ENCODE assay signal across 1 cellular context in the genomic region with DNA sequence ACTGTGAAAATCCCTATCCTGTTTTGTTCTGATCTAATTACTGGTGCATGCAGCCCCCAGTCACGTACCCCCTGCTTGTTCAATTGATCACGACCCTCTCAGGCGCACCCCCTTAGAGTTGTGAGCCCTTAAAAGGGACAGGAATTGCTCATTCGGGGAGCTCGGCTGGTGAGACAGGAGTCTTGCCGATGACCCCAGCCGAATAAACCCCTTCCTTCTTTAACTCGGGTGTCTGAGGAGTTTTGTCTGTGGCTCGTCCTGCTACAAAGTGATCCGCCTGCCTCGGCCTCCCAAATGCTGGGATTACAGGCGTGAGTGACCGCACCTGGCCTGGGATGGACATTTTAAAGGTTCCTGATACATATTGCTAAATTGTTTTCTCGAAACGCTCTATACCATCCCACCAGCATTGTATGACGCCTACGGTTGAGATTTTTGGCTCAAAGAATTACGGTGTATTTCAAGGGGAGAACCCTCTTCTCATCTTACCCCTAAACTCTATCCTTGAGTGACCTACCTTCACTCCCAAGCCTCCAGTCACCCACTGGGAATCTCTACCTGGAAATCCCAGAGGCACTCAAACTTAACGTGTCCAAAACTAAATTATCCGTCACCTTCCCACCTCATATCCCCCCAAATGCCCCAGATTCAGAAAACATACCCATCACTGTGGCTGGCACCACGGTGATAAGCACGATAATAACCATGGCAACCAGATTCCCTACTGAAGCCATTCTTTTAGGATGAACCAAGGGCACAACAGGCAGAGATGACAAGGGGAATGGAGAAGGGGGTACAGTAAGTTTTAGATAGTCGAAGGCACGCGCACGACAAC.
TF ChIP-seq lines count a peak whose summit lies in the region.

No MANE protein-coding gene starts in this region.

TF ChIP-seq in K562, 482 proteins besides CTCF, POLR2A, EP300 and RAD21 (continued from another document):
- 0 out of 4 replicates have a peak, but pooled peaks of 1 of the 2 experiments have one; percentile 70 for TF ChIP-seq ARNT (IDR thresholded peaks at IDR 0.05)
- no peak for TF ChIP-seq TCF3 (CRISPR knock-in tag; IDR thresholded peaks at IDR 0.05)
- peak in 1 of 2 experiments; percentile 60; a peak in 1 of 4 replicates for TF ChIP-seq HDAC1 (IDR thresholded peaks at IDR 0.05)
- TF ChIP-seq, protein P1, sequence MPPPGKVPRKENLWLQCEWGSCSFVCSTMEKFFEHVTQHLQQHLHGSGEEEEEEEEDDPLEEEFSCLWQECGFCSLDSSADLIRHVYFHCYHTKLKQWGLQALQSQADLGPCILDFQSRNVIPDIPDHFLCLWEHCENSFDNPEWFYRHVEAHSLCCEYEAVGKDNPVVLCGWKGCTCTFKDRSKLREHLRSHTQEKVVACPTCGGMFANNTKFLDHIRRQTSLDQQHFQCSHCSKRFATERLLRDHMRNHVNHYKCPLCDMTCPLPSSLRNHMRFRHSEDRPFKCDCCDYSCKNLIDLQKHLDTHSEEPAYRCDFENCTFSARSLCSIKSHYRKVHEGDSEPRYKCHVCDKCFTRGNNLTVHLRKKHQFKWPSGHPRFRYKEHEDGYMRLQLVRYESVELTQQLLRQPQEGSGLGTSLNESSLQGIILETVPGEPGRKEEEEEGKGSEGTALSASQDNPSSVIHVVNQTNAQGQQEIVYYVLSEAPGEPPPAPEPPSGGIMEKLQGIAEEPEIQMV (tag; conservative IDR thresholded peaks at IDR 0.05; ENCODE audit: low read depth), result 0 out of 2 replicates have a peak, but pooled peaks have one; percentile 44
- TF ChIP-seq JUNB (CRISPR knock-in tag; conservative IDR thresholded peaks at IDR 0.05), result no peak
- no peak for TF ChIP-seq ZNF830 (CRISPR knock-in tag; IDR thresholded peaks at IDR 0.05)
- TF ChIP-seq, protein P2, sequence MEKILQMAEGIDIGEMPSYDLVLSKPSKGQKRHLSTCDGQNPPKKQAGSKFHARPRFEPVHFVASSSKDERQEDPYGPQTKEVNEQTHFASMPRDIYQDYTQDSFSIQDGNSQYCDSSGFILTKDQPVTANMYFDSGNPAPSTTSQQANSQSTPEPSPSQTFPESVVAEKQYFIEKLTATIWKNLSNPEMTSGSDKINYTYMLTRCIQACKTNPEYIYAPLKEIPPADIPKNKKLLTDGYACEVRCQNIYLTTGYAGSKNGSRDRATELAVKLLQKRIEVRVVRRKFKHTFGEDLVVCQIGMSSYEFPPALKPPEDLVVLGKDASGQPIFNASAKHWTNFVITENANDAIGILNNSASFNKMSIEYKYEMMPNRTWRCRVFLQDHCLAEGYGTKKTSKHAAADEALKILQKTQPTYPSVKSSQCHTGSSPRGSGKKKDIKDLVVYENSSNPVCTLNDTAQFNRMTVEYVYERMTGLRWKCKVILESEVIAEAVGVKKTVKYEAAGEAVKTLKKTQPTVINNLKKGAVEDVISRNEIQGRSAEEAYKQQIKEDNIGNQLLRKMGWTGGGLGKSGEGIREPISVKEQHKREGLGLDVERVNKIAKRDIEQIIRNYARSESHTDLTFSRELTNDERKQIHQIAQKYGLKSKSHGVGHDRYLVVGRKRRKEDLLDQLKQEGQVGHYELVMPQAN (IDR thresholded peaks at IDR 0.05; ENCODE audit: borderline replicate concordance), result peak; percentile 57
- no peak for TF ChIP-seq XRCC3 (IDR thresholded peaks at IDR 0.05)
- no peak for TF ChIP-seq CHD1 (IDR thresholded peaks at IDR 0.05; ENCODE audit: low read length)
- peak; percentile 38 for TF ChIP-seq DPF2 (IDR thresholded peaks at IDR 0.05)
